Comparison of ENCODE assay signal across 28 cellular contexts in genomic region chr16:10694306-10694705, GRCh38. TPM values are rescaled to one million over a fixed set of nuclear protein-coding genes. Genes with fewer than 3 reads are reported as not detected.
"Had no signal": no experiment of that assay in that cellular context is flagged by ENCODE, and none has a peak within 500 bp of the region (broad histone marks: within the 10 kb centered on the region; RNA-seq: fewer than 3 reads in every experiment).

No MANE protein-coding gene starts in this region.

- H3K4me1 ChIP-seq: gastrocnemius medialis, heart right ventricle, left lung had no signal

- H3K27ac ChIP-seq: coronary artery, dorsolateral prefrontal cortex, esophagus squamous epithelium, gastrocnemius medialis, heart right ventricle, left lung had no signal

- ATAC-seq: gastrocnemius medialis, left cardiac atrium, left lung, left ventricle myocardium superior had no signal

- H3K4me3 ChIP-seq: coronary artery, dorsolateral prefrontal cortex, esophagus squamous epithelium, gastrocnemius medialis, heart right ventricle, left lung, lung had no signal

- DNase-seq: dermis blood vessel endothelial cell; dorsolateral prefrontal cortex; effector CD4-positive, alpha-beta T cell; effector memory CD4-positive, alpha-beta T cell; esophagus squamous epithelium; foreskin fibroblast; foreskin melanocyte; gastrocnemius medialis; glutamatergic neuron; head of caudate nucleus; heart right ventricle; hippocampal formation; left cardiac atrium; left ventricle myocardium superior; mammary epithelial cell; mesendoderm; midbrain had no signal

- H3K36me3 ChIP-seq: esophagus squamous epithelium, gastrocnemius medialis, heart right ventricle, left lung had no signal

- H3K27me3 ChIP-seq: dorsolateral prefrontal cortex, esophagus squamous epithelium, gastrocnemius medialis, heart right ventricle, left lung had no signal

- FAIRE-seq: colon, endothelial cell of umbilical vein, islet of Langerhans, keratinocyte had no signal

- H3K9me3 ChIP-seq: esophagus squamous epithelium, gastrocnemius medialis, heart right ventricle, left lung had no signal

RNA-seq across cellular contexts. Expression of gene TEKT5, which starts 0.4 kb away (rescaled TPM):
- total RNA-seq: cerebellum, dermis blood vessel endothelial cell, endothelial cell of umbilical vein, epithelial cell of proximal tubule, esophagus squamous epithelium, gastrocnemius medialis, left lung, left ventricle myocardium superior, mononuclear cell, mucosa of gallbladder had no signal
- polyA plus RNA-seq: endothelial cell of umbilical vein, heart right ventricle, keratinocyte, mammary epithelial cell had no signal
